Comparison of ENCODE assay signal across 21 cellular contexts in the genomic region with DNA sequence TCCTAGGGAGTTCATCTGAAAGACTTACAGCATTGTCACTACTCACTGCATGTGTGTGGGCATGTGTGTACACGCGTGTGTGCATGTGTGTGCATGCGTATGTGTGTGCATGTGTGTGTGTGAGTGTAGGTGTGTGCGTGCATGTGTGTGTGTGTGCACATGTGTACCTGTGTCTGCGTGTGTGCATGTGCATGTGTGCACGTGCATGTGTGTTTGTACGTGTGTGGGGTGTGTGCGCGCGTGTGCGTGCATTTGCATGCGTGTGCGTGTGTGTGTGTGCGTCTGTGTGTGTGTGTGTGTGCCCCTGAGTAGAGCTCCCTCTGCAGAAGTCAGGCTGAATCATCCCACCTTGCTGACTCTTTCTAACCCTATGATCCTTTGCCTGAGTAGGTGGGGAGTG.
DNase-seq lines count a peak whose midpoint lies in the region; ATAC-seq, FAIRE-seq and TF ChIP-seq lines count a peak whose summit lies in the region.
"Had no signal": no experiment of that assay in that cellular context is flagged by ENCODE, and none has a peak within 500 bp of the region (broad histone marks: within the 10 kb centered on the region; RNA-seq: fewer than 3 reads in every experiment).

No MANE protein-coding gene starts in this region.

- in situ Hi-C loops in HepG2 (cut with HindIII; ENCODE audit: extremely low pct_ligation_motif_present, low pct_unique_long_range_greater_than_20kb): no loop called here

- DNase-seq in HepG2 (ENCODE audit: low spot score): no peak
- DNase-seq in right lobe of liver: no peak
- no peak for DNase-seq in nephron progenitor cell
- DNase-seq in progenitor cell of endocrine pancreas (ENCODE audit: low spot score, unreplicated experiment): no peak
- no peak for DNase-seq in epidermal melanocyte (ENCODE audit: insufficient read length, low spot score)
- no peak for DNase-seq in tibial nerve (ENCODE audit: low spot score in 2 of 2)
- DNase-seq: AML-193; Caco-2; CD4-positive, alpha-beta T cell; IMR-90 had no signal

- POLR2A ChIA-PET in HepG2 (lab: Yijun Ruan, JAX): no interaction called here

- no peak for TF ChIP-seq EP300 in HepG2 (IDR thresholded peaks at IDR 0.05; ENCODE audit: low read depth in 2 of 2, low read length in 2 of 2)
- TF ChIP-seq EP300 in HepG2 (CRISPR knock-in tag; IDR thresholded peaks at IDR 0.05; ENCODE audit: borderline replicate concordance): no peak
- TF ChIP-seq EP300 in tibial nerve (IDR thresholded peaks at IDR 0.05): no peak

- H4K20me1 ChIP-seq in HepG2 (ENCODE audit: insufficient read depth, low read length): no peaks in the 10 kb centered on the region

- H3K27ac ChIP-seq in HepG2 (ENCODE audit: extremely low read length, insufficient read depth, low read length) (no peak overlapping the region), right lobe of liver (no peak overlapping the region), tibial nerve (no peak overlapping the region)
- H3K27ac ChIP-seq: 22Rv1, A549, C4-2B had no signal

- no peak overlapping the region for H3K4me2 ChIP-seq in HepG2 (ENCODE audit: low read depth, low read length)
- H3K4me2 ChIP-seq: A549, GM23338 had no signal

- H3K4me3 Mint-ChIP-seq in nephron progenitor cell: no peak overlapping the region
- no peak overlapping the region for H3K4me3 Mint-ChIP-seq in progenitor cell of endocrine pancreas (ENCODE audit: low read depth)
- H3K4me3 Mint-ChIP-seq: CD4-positive, alpha-beta T cell; GM23338 had no signal

- intact Hi-C loops in HepG2 (cut with micrococcal nuclease; ENCODE audit: unreplicated experiment) (no loop called here), right lobe of liver (cut with DNase I) (no loop called here)

- TF ChIP-seq POLR2A in HepG2 (IDR thresholded peaks at IDR 0.05; ENCODE audit: insufficient read depth in 1 of 2, low read depth in 2 of 2, low read length in 2 of 2): no peak
- TF ChIP-seq POLR2A in right lobe of liver (IDR thresholded peaks at IDR 0.05): no peak
- TF ChIP-seq POLR2A in tibial nerve (IDR thresholded peaks at IDR 0.05): no peak

- TF ChIP-seq CTCF in HepG2 (CRISPR knock-in tag; IDR thresholded peaks at IDR 0.05): no peak
- no peak for TF ChIP-seq CTCF in right lobe of liver (IDR thresholded peaks at IDR 0.05)
- TF ChIP-seq CTCF in nephron progenitor cell (IDR thresholded peaks at IDR 0.05): no peak
- no peak for TF ChIP-seq CTCF in progenitor cell of endocrine pancreas (IDR thresholded peaks at IDR 0.05; ENCODE audit: unreplicated experiment)
- TF ChIP-seq CTCF in tibial nerve (IDR thresholded peaks at IDR 0.05): no peak

- H3K9me3 ChIP-seq in HepG2 (ENCODE audit: low read length) (0 out of 2 replicates have a peak, but pooled peaks cover 9% of the 10 kb centered on the region), right lobe of liver (no peaks in the 10 kb centered on the region), tibial nerve (no peaks in the 10 kb centered on the region)
- H3K9me3 ChIP-seq: A549, Caco-2 had no signal

- no TSS peak for BruUV-seq in HepG2 (replicated peaks; lab: Mats Ljungman, UMichigan)

- H3K9ac ChIP-seq in HepG2 (ENCODE audit: insufficient read depth, low read depth, low read length): no peak overlapping the region

- H3K4me1 ChIP-seq in HepG2 (ENCODE audit: insufficient read depth, low read length) (no peaks in the 10 kb centered on the region), right lobe of liver (no peaks in the 10 kb centered on the region), tibial nerve (no peaks in the 10 kb centered on the region)
- H3K4me1 ChIP-seq: A549, Caco-2 had no signal

- H3K4me1 Mint-ChIP-seq in nephron progenitor cell (peaks cover 22% of the 10 kb centered on the region), progenitor cell of endocrine pancreas (ENCODE audit: low read depth) (peaks cover 17% of the 10 kb centered on the region)

- H3K79me2 ChIP-seq in HepG2 (ENCODE audit: insufficient read depth, low read length): no peaks in the 10 kb centered on the region

- H3K9me3 Mint-ChIP-seq in nephron progenitor cell (peaks cover 2% of the 10 kb centered on the region), progenitor cell of endocrine pancreas (ENCODE audit: low read depth) (no peaks in the 10 kb centered on the region)

- FAIRE-seq in HepG2 (lab: Jason Lieb, UNC): no peak
- FAIRE-seq: A549, D721Med, G401.6, GM12892, GM18507, K562 had no signal

- H3K27ac Mint-ChIP-seq in nephron progenitor cell (peak overlapping the region; percentile 1), progenitor cell of endocrine pancreas (peak overlapping the region; percentile 2)
- H3K27ac Mint-ChIP-seq: CD4-positive, alpha-beta T cell; GM23338 had no signal

- no peak overlapping the region for H3K4me3 ChIP-seq in HepG2 (replicated peaks in 1 of 3; ENCODE audit: insufficient read depth in 1 of 3, low read depth in 2 of 3, low read length in 3 of 3)
- no peak overlapping the region for H3K4me3 ChIP-seq in right lobe of liver
- no peak overlapping the region for H3K4me3 ChIP-seq in tibial nerve
- H3K4me3 ChIP-seq: A549, GM23338, K562 had no signal

- CTCF ChIA-PET in HepG2 (lab: Yijun Ruan, JAX; ENCODE audit: low intra/inter-chr PET ratio, low total read pairs): no interaction called here

- H3K27me3 ChIP-seq in HepG2 (ENCODE audit: control insufficient read depth in 1 of 2, insufficient read depth in 2 of 2, low read length in 2 of 2): no peaks in the 10 kb centered on the region
- no peaks in the 10 kb centered on the region for H3K27me3 ChIP-seq in right lobe of liver
- no peaks in the 10 kb centered on the region for H3K27me3 ChIP-seq in tibial nerve

- TF ChIP-seq RAD21 in HepG2 (CRISPR knock-in tag; IDR thresholded peaks at IDR 0.05): no peak

- H3K27me3 Mint-ChIP-seq in nephron progenitor cell (ENCODE audit: low read depth, poor library complexity) (peaks cover 3% of the 10 kb centered on the region), progenitor cell of endocrine pancreas (peaks cover 8% of the 10 kb centered on the region)
- H3K27me3 Mint-ChIP-seq: CD4-positive, alpha-beta T cell had no signal

- WGBS in HepG2 (ENCODE audit: low lambda C conversion rate): 68% methylated on average over 14 of the region's 14 CpGs
- 79% methylated on average over 13 of the region's 14 CpGs for WGBS in right lobe of liver (ENCODE audit: insufficient coverage, low coverage, low lambda C conversion rate, missing lambda C conversion rate)
- 87 to 89% methylated on average over 14 of the region's 14 CpGs for WGBS in tibial nerve, 2 donors

- no peak overlapping the region for H2AFZ ChIP-seq in HepG2 (ENCODE audit: low read length)
- H2AFZ ChIP-seq: GM23338 had no signal

- H3K36me3 ChIP-seq in HepG2 (replicated peaks in 1 of 2; ENCODE audit: control insufficient read depth in 1 of 2, insufficient read depth in 2 of 2, low read length in 2 of 2) (no peaks in the 10 kb centered on the region), right lobe of liver (no peaks in the 10 kb centered on the region), tibial nerve (no peaks in the 10 kb centered on the region)

- ATAC-seq in HepG2: no peak
- ATAC-seq in right lobe of liver: no peak
- ATAC-seq in HG03457 (IDR thresholded peaks at IDR 0.05; ENCODE audit: unreplicated experiment): no peak
- ATAC-seq: A549, HCT116, K562 had no signal

- no peaks in the 10 kb centered on the region for H3K36me3 Mint-ChIP-seq in nephron progenitor cell (ENCODE audit: low read depth)
- no peaks in the 10 kb centered on the region for H3K36me3 Mint-ChIP-seq in progenitor cell of endocrine pancreas (ENCODE audit: insufficient read depth)

TF ChIP-seq in HepG2, 621 proteins besides CTCF, POLR2A, EP300 and RAD21:
- peak; percentile 28; the same call in 1 of the 2 replicates for TF ChIP-seq ATM (IDR thresholded peaks at IDR 0.05; ENCODE audit: borderline replicate concordance)
- no peak for TF ChIP-seq ZNF570 (CRISPR knock-in tag; IDR thresholded peaks at IDR 0.05; ENCODE audit: borderline replicate concordance)
- TF ChIP-seq, protein P1, sequence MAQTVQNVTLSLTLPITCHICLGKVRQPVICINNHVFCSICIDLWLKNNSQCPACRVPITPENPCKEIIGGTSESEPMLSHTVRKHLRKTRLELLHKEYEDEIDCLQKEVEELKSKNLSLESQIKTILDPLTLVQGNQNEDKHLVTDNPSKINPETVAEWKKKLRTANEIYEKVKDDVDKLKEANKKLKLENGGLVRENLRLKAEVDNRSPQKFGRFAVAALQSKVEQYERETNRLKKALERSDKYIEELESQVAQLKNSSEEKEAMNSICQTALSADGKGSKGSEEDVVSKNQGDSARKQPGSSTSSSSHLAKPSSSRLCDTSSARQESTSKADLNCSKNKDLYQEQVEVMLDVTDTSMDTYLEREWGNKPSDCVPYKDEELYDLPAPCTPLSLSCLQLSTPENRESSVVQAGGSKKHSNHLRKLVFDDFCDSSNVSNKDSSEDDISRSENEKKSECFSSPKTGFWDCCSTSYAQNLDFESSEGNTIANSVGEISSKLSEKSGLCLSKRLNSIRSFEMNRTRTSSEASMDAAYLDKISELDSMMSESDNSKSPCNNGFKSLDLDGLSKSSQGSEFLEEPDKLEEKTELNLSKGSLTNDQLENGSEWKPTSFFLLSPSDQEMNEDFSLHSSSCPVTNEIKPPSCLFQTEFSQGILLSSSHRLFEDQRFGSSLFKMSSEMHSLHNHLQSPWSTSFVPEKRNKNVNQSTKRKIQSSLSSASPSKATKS (CRISPR knock-in tag; IDR thresholded peaks at IDR 0.05): no peak
- TF ChIP-seq RFX1 (IDR thresholded peaks at IDR 0.05): no peak
- TF ChIP-seq, protein P2, sequence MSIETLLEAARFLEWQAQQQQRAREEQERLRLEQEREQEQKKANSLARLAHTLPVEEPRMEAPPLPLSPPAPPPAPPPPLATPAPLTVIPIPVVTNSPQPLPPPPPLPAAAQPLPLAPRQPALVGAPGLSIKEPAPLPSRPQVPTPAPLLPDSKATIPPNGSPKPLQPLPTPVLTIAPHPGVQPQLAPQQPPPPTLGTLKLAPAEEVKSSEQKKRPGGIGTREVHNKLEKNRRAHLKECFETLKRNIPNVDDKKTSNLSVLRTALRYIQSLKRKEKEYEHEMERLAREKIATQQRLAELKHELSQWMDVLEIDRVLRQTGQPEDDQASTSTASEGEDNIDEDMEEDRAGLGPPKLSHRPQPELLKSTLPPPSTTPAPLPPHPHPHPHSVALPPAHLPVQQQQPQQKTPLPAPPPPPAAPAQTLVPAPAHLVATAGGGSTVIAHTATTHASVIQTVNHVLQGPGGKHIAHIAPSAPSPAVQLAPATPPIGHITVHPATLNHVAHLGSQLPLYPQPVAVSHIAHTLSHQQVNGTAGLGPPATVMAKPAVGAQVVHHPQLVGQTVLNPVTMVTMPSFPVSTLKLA (IDR thresholded peaks at IDR 0.05): peak; percentile 98
